Comparison of ENCODE assay signal across 1 cellular context in the genomic region with DNA sequence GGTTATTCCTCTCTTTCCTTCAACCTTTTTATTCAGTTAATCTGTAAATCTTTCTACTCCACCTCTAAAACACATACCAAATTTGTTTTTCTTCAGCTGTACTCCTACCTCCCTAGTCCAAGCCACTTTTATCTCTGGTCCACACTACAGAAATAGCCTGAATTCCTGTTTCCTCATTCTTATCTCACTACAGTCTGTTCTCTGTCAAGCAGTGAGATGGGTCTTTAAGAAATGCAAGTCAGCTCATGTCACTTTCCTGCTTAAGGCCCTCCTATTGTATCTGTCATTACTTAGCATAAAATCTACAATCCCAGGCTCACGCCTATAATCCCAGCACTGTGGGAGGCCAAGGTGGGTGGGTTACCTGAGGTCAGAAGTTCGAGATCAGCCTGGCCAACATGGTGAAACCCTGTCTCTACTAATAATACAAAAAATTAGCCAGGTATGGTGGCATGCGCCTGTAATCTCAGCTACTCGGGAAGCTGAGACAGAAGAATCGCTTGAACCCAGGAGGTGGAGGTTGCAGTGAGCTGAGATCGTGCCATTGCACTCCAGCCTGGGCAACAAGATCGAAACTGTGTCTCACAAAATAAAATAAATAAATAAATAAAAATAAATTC.
TF ChIP-seq lines count a peak whose summit lies in the region.
"Not testable (repeated sequence)": the region's sequence is repeated elsewhere in the genome, so short reads cannot be mapped to it uniquely, and the experiment has no call there.

No MANE protein-coding gene starts in this region.

TF ChIP-seq in K562, 482 proteins besides CTCF, POLR2A, EP300 and RAD21 (continued from another document and continues in another):
- TF ChIP-seq CREB3L1 (IDR thresholded peaks at IDR 0.05; ENCODE audit: borderline replicate concordance, low read depth) (peak; percentile 46; the same call in 1 of the 2 replicates), SMARCA4 (IDR thresholded peaks at IDR 0.05) (peak; percentile 97), ZEB2 (IDR thresholded peaks at IDR 0.05) (peak; percentile 83), STAT5A (IDR thresholded peaks at IDR 0.05; ENCODE audit: borderline replicate concordance, low read length) (peak; percentile 87), MYNN (IDR thresholded peaks at IDR 0.05) (peak; percentile 42; the same call in 1 of the 2 replicates), NFIC (IDR thresholded peaks at IDR 0.05) (peak; percentile 87), ARNT (IDR thresholded peaks at IDR 0.05) (peak; percentile 86 to 95), CEBPB (tag; IDR thresholded peaks at IDR 0.05) (peak; percentile 45), MEIS2 (IDR thresholded peaks at IDR 0.05; ENCODE audit: partially characterized antibody) (peak; percentile 94), NFATC3 (IDR thresholded peaks at IDR 0.05) (peak; percentile 65; the same call in 1 of the 2 replicates), TAL1 (IDR thresholded peaks at IDR 0.05) (peak; percentile 93), NCOR1 (IDR thresholded peaks at IDR 0.05) (peak; percentile 97), MAFG (tag; conservative IDR thresholded peaks at IDR 0.05) (peak; percentile 96), SMARCE1 (IDR thresholded peaks at IDR 0.05) (peak; percentile 94), HDAC1 (IDR thresholded peaks at IDR 0.05) (peak; percentile 60 to 90; a peak in 3 of 4 replicates), MXI1 (IDR thresholded peaks at IDR 0.05; ENCODE audit: low read depth, low read length) (0 out of 2 replicates have a peak, but pooled peaks have one; percentile 55), BACH1 (tag; IDR thresholded peaks at IDR 0.05) (peak; percentile 69; the same call in 1 of the 2 replicates), TBP (optimal IDR thresholded peaks at IDR 0.05; ENCODE audit: low read depth, low read length) (peak; percentile 63), NCOA2 (IDR thresholded peaks at IDR 0.05; ENCODE audit: partially characterized antibody in 2 of 2) (peak; percentile 63 to 80), CXXC5 (CRISPR knock-in tag; IDR thresholded peaks at IDR 0.05) (0 out of 2 replicates have a peak, but pooled peaks have one; percentile 18), NEUROD1 (IDR thresholded peaks at IDR 0.05; ENCODE audit: borderline replicate concordance, low read depth, low read length, partially characterized antibody) (peak; percentile 76), TRIM24 (IDR thresholded peaks at IDR 0.05) (peak; percentile 86 to 92), MAFK (IDR thresholded peaks at IDR 0.05; ENCODE audit: low read length) (peak; percentile 87), RNF2 (IDR thresholded peaks at IDR 0.05) (peak; percentile 82; the same call in 1 of the 2 replicates), ZNF644 (tag; IDR thresholded peaks at IDR 0.05; ENCODE audit: low read depth) (0 out of 2 replicates have a peak, but pooled peaks have one; percentile 32), SMARCC2 (IDR thresholded peaks at IDR 0.05; ENCODE audit: low read depth) (peak; percentile 91), PKNOX1 (IDR thresholded peaks at IDR 0.05) (peak; percentile 91), SRF (CRISPR knock-in tag; IDR thresholded peaks at IDR 0.05) (peak in 1 of 2 experiments; percentile 74; a peak in 1 of 4 replicates), MLLT1 (IDR thresholded peaks at IDR 0.05) (peak; percentile 80; a peak in 2 of 4 replicates), MECOM (CRISPR knock-in tag; IDR thresholded peaks at IDR 0.05) (0 out of 2 replicates have a peak, but pooled peaks have one; percentile 23), CC2D1A (IDR thresholded peaks at IDR 0.05) (peak; percentile 83), MAFF (IDR thresholded peaks at IDR 0.05; ENCODE audit: low read length) (peak; percentile 88), TEAD4 (IDR thresholded peaks at IDR 0.05; ENCODE audit: low read length) (peak; percentile 96), TAF9B (IDR thresholded peaks at IDR 0.05; ENCODE audit: partially characterized antibody) (peak; percentile 88)
- TF ChIP-seq, protein P1, sequence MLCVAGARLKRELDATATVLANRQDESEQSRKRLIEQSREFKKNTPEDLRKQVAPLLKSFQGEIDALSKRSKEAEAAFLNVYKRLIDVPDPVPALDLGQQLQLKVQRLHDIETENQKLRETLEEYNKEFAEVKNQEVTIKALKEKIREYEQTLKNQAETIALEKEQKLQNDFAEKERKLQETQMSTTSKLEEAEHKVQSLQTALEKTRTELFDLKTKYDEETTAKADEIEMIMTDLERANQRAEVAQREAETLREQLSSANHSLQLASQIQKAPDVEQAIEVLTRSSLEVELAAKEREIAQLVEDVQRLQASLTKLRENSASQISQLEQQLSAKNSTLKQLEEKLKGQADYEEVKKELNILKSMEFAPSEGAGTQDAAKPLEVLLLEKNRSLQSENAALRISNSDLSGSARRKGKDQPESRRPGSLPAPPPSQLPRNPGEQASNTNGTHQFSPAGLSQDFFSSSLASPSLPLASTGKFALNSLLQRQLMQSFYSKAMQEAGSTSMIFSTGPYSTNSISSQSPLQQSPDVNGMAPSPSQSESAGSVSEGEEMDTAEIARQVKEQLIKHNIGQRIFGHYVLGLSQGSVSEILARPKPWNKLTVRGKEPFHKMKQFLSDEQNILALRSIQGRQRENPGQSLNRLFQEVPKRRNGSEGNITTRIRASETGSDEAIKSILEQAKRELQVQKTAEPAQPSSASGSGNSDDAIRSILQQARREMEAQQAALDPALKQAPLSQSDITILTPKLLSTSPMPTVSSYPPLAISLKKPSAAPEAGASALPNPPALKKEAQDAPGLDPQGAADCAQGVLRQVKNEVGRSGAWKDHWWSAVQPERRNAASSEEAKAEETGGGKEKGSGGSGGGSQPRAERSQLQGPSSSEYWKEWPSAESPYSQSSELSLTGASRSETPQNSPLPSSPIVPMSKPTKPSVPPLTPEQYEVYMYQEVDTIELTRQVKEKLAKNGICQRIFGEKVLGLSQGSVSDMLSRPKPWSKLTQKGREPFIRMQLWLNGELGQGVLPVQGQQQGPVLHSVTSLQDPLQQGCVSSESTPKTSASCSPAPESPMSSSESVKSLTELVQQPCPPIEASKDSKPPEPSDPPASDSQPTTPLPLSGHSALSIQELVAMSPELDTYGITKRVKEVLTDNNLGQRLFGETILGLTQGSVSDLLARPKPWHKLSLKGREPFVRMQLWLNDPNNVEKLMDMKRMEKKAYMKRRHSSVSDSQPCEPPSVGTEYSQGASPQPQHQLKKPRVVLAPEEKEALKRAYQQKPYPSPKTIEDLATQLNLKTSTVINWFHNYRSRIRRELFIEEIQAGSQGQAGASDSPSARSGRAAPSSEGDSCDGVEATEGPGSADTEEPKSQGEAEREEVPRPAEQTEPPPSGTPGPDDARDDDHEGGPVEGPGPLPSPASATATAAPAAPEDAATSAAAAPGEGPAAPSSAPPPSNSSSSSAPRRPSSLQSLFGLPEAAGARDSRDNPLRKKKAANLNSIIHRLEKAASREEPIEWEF (CRISPR knock-in tag; IDR thresholded peaks at IDR 0.05), result peak; percentile 69; the same call in 1 of the 2 replicates
- TF ChIP-seq, protein P2, sequence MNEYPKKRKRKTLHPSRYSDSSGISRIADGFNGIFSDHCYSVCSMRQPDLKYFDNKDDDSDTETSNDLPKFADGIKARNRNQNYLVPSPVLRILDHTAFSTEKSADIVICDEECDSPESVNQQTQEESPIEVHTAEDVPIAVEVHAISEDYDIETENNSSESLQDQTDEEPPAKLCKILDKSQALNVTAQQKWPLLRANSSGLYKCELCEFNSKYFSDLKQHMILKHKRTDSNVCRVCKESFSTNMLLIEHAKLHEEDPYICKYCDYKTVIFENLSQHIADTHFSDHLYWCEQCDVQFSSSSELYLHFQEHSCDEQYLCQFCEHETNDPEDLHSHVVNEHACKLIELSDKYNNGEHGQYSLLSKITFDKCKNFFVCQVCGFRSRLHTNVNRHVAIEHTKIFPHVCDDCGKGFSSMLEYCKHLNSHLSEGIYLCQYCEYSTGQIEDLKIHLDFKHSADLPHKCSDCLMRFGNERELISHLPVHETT (CRISPR knock-in tag; conservative IDR thresholded peaks at IDR 0.05 in 1 of 2, IDR thresholded peaks at IDR 0.05 in 1 of 2), result 0 out of 4 replicates have a peak, but pooled peaks of 1 of the 2 experiments have one; percentile 28
- not testable (repeated sequence) for TF ChIP-seq MYNN (CRISPR knock-in tag; IDR thresholded peaks at IDR 0.05); TEAD4 (CRISPR knock-in tag; IDR thresholded peaks at IDR 0.05; ENCODE audit: borderline replicate concordance)
- TF ChIP-seq, protein P3, sequence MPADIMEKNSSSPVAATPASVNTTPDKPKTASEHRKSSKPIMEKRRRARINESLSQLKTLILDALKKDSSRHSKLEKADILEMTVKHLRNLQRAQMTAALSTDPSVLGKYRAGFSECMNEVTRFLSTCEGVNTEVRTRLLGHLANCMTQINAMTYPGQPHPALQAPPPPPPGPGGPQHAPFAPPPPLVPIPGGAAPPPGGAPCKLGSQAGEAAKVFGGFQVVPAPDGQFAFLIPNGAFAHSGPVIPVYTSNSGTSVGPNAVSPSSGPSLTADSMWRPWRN (IDR thresholded peaks at IDR 0.05; ENCODE audit: low read depth), result peak; percentile 62; the same call in 1 of the 2 replicates
- TF ChIP-seq, protein P4, sequence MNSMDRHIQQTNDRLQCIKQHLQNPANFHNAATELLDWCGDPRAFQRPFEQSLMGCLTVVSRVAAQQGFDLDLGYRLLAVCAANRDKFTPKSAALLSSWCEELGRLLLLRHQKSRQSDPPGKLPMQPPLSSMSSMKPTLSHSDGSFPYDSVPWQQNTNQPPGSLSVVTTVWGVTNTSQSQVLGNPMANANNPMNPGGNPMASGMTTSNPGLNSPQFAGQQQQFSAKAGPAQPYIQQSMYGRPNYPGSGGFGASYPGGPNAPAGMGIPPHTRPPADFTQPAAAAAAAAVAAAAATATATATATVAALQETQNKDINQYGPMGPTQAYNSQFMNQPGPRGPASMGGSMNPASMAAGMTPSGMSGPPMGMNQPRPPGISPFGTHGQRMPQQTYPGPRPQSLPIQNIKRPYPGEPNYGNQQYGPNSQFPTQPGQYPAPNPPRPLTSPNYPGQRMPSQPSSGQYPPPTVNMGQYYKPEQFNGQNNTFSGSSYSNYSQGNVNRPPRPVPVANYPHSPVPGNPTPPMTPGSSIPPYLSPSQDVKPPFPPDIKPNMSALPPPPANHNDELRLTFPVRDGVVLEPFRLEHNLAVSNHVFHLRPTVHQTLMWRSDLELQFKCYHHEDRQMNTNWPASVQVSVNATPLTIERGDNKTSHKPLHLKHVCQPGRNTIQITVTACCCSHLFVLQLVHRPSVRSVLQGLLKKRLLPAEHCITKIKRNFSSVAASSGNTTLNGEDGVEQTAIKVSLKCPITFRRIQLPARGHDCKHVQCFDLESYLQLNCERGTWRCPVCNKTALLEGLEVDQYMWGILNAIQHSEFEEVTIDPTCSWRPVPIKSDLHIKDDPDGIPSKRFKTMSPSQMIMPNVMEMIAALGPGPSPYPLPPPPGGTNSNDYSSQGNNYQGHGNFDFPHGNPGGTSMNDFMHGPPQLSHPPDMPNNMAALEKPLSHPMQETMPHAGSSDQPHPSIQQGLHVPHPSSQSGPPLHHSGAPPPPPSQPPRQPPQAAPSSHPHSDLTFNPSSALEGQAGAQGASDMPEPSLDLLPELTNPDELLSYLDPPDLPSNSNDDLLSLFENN (IDR thresholded peaks at IDR 0.05; ENCODE audit: low read depth in 2 of 2, low read length in 2 of 2), result peak in 1 of 2 experiments; percentile 83; a peak in 2 of 4 replicates
- TF ChIP-seq, protein P5, sequence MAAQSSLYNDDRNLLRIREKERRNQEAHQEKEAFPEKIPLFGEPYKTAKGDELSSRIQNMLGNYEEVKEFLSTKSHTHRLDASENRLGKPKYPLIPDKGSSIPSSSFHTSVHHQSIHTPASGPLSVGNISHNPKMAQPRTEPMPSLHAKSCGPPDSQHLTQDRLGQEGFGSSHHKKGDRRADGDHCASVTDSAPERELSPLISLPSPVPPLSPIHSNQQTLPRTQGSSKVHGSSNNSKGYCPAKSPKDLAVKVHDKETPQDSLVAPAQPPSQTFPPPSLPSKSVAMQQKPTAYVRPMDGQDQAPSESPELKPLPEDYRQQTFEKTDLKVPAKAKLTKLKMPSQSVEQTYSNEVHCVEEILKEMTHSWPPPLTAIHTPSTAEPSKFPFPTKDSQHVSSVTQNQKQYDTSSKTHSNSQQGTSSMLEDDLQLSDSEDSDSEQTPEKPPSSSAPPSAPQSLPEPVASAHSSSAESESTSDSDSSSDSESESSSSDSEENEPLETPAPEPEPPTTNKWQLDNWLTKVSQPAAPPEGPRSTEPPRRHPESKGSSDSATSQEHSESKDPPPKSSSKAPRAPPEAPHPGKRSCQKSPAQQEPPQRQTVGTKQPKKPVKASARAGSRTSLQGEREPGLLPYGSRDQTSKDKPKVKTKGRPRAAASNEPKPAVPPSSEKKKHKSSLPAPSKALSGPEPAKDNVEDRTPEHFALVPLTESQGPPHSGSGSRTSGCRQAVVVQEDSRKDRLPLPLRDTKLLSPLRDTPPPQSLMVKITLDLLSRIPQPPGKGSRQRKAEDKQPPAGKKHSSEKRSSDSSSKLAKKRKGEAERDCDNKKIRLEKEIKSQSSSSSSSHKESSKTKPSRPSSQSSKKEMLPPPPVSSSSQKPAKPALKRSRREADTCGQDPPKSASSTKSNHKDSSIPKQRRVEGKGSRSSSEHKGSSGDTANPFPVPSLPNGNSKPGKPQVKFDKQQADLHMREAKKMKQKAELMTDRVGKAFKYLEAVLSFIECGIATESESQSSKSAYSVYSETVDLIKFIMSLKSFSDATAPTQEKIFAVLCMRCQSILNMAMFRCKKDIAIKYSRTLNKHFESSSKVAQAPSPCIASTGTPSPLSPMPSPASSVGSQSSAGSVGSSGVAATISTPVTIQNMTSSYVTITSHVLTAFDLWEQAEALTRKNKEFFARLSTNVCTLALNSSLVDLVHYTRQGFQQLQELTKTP (IDR thresholded peaks at IDR 0.05; ENCODE audit: low read depth in 1 of 2, partially characterized antibody in 2 of 2), result peak in 1 of 2 experiments; percentile 85
